In the genomic region with DNA sequence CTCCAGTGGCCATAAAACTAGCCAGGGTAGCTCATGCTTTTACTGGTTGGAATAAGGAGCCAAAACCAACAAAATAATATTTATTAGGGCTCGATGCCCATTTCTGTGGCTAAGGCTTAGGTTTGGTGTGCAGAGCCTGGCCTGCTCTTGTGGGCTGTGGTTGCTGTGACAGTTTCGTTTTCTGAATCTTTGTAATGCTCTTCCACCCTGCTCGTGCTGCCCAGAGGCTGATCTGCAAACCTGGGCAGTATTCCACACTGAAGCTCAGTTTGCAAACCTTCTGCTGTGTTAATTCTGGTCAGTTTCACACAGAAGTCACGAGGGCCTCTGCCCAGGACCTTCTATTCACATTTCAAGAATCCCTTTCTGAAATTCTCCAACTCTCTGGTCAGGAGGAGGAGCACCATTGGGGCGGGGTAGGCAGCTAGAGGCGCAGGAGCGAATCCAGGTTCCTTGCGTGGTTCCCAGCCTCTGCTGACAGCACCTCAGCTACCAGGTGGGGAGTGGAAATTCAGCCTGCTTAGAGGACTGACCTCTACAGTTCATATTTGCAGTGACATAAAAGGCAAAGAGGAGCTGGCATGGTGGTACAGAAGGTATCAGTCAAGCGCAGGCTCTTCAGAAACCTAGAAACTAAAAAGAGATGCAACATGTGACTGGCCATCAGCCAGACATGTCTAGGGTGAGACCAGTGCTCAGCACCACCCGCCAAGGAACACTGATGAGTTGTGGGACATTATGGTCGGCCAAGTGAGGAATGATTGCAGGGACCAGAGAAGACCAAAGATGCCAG, we compare ENCODE assay signal across 8 cellular contexts. TPM values are rescaled to one million over a fixed set of nuclear protein-coding genes. Genes with fewer than 3 reads are reported as not detected.
DNase-seq lines count a peak whose midpoint lies in the region; ATAC-seq, FAIRE-seq and TF ChIP-seq lines count a peak whose summit lies in the region.

No MANE protein-coding gene starts in this region.

- H3K4me1 Mint-ChIP-seq in chondrocyte (ENCODE audit: low read depth): peaks cover 22% of the 10 kb centered on the region

- peak; percentile 39 for TF ChIP-seq CTCF in chondrocyte (IDR thresholded peaks at IDR 0.05)

- ATAC-seq in HG02870 (IDR thresholded peaks at IDR 0.05; ENCODE audit: unreplicated experiment): peak; percentile 56
- ATAC-seq in stimulated activated naive CD8-positive, alpha-beta T cell treated with anti-CD3 and anti-CD28 coated beads, Interleukin-15, Interleukin-2, amounts not matched to agents 100 U/mL and 50 U/mL, for 24 hours: no peak

- intact Hi-C loops in posterior vena cava (cut with DNase I): loop anchor here in 1 of 2 donors (10.0 kb wide), 1 partner anchor 633 kb away; no protein-coding TSS in a partner anchor

- peak overlapping the region; percentile 40 for H3K4me3 Mint-ChIP-seq in chondrocyte (ENCODE audit: unreplicated experiment)

- H3K27ac Mint-ChIP-seq in chondrocyte (ENCODE audit: unreplicated experiment): peak overlapping the region; percentile 95

- DNase-seq in GM18507 (ENCODE audit: extremely low spot score, insufficient read length, low read depth): peak; percentile 55
- no peak for DNase-seq in chondrocyte (ENCODE audit: low spot score)
- DNase-seq in posterior vena cava (ENCODE audit: low spot score): peak; percentile 79
- no peak for DNase-seq in DMS114 treated with DMSO at 0.1 percent for 48 hours (lab: John Stamatoyannopoulos, UW; ENCODE audit: unreplicated experiment)
- DNase-seq in KG1 (lab: John Stamatoyannopoulos, UW): no peak
- no peak for DNase-seq in SK-N-DZ (ENCODE audit: low spot score)
- DNase-seq in stimulated activated naive CD8-positive, alpha-beta T cell treated with anti-CD3 and anti-CD28 coated beads, Interleukin-15, Interleukin-2, amounts not matched to agents 100 U/mL and 50 U/mL, for 24 hours: no peak

- no peaks in the 10 kb centered on the region for H3K27me3 Mint-ChIP-seq in chondrocyte (ENCODE audit: low read depth)

- H3K36me3 Mint-ChIP-seq in chondrocyte (ENCODE audit: low read depth): peaks cover 26% of the 10 kb centered on the region

- FAIRE-seq in GM18507 (lab: Jason Lieb, UNC): peak; percentile 91

- no peaks in the 10 kb centered on the region for H3K9me3 Mint-ChIP-seq in chondrocyte (ENCODE audit: low read depth)

RNA-seq across cellular contexts. Expression of gene C20orf144, which starts 14.3 kb away (rescaled TPM):
- total RNA-seq in chondrocyte: 0.10 to 0.17 TPM in 2 of 3 replicates, not detected in the other
- not detected for total RNA-seq in posterior vena cava
- 0.09 and 0.85 TPM in 2 replicates for polyA plus RNA-seq in SK-N-DZ (2014; cell fraction: cytosol; rRNA removed)
- not detected in 2 replicates for polyA plus RNA-seq in SK-N-DZ (2014; cell fraction: nucleus; rRNA removed)

RNA-seq across cellular contexts. Expression of gene ACTL10, which starts 18.9 kb away (rescaled TPM):
- total RNA-seq in chondrocyte: 0.60 to 2.5 TPM (median 2.3 TPM) in 3 replicates
- 1 to 10 TPM; 1.2 to 1.4 TPM for total RNA-seq in posterior vena cava
- polyA plus RNA-seq in SK-N-DZ (2014; cell fraction: cytosol; rRNA removed): 0.80 and 1.2 TPM in 2 replicates
- 0.43 and 0.94 TPM in 2 replicates for polyA plus RNA-seq in SK-N-DZ (2014; cell fraction: nucleus; rRNA removed)

RNA-seq across cellular contexts. Expression of gene NECAB3, which starts 26.4 kb away (rescaled TPM):
- total RNA-seq in chondrocyte (23.5 to 35.5 TPM (median 32.5 TPM) in 3 replicates), posterior vena cava (10 to 100 TPM; 25.5 to 36.6 TPM)
- 83.8 and 101 TPM in 2 replicates for polyA plus RNA-seq in SK-N-DZ (2014; cell fraction: cytosol; rRNA removed)
- 281 and 314 TPM in 2 replicates for polyA plus RNA-seq in SK-N-DZ (2014; cell fraction: nucleus; rRNA removed)

RNA-seq across cellular contexts. Expression of gene E2F1, which starts 38.4 kb away (rescaled TPM):
- total RNA-seq in chondrocyte: 7.5 to 17.0 TPM (median 7.6 TPM) in 3 replicates
- total RNA-seq in posterior vena cava: 1 to 10 TPM; 2.0 to 2.2 TPM
- polyA plus RNA-seq in SK-N-DZ (2014; cell fraction: cytosol; rRNA removed): 217 and 226 TPM in 2 replicates
- 524 and 528 TPM in 2 replicates for polyA plus RNA-seq in SK-N-DZ (2014; cell fraction: nucleus; rRNA removed)

Comparison
In these comparisons a context has a peak if more than half of its experiments do, and no peak if none do; other contexts are left out.
1. DNase-seq: peak in GM18507 (single experiment) and posterior vena cava (single experiment); none in chondrocyte (single experiment), DMS114 treated with DMSO at 0.1 percent for 48 hours (single experiment), KG1 (single experiment), SK-N-DZ (single experiment) and stimulated activated naive CD8-positive, alpha-beta T cell treated with anti-CD3 and anti-CD28 coated beads, Interleukin-15, Interleukin-2, amounts not matched to agents 100 U/mL and 50 U/mL, for 24 hours (single experiment).